In genomic region chr19:55179570-55180484, GRCh38 we compare ENCODE assay signal across 1 cellular context.
A peak's percentile ranks its signal among the peaks of the same experiment; 100 is the strongest.
TF ChIP-seq lines count a peak whose summit lies in the region.

Gene SYT5 (minus strand): TSS chr19:55180289. CDS start chr19:55179041, 1,248 bp downstream.

TF ChIP-seq in HepG2, 621 proteins besides CTCF, POLR2A, EP300 and RAD21 (continued from another document and continues in another):
- TF ChIP-seq, protein P1, sequence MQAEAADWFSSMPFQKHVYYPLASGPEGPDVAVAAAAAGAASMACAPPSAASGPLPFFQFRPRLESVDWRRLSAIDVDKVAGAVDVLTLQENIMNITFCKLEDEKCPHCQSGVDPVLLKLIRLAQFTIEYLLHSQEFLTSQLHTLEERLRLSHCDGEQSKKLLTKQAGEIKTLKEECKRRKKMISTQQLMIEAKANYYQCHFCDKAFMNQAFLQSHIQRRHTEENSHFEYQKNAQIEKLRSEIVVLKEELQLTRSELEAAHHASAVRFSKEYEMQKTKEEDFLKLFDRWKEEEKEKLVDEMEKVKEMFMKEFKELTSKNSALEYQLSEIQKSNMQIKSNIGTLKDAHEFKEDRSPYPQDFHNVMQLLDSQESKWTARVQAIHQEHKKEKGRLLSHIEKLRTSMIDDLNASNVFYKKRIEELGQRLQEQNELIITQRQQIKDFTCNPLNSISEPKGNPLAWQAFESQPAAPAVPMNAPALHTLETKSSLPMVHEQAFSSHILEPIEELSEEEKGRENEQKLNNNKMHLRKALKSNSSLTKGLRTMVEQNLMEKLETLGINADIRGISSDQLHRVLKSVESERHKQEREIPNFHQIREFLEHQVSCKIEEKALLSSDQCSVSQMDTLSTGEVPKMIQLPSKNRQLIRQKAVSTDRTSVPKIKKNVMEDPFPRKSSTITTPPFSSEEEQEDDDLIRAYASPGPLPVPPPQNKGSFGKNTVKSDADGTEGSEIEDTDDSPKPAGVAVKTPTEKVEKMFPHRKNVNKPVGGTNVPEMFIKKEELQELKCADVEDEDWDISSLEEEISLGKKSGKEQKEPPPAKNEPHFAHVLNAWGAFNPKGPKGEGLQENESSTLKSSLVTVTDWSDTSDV (CRISPR knock-in tag; IDR thresholded peaks at IDR 0.05): no peak
- TF ChIP-seq SP1 (IDR thresholded peaks at IDR 0.05) (no peak), SP1 (CRISPR knock-in tag; IDR thresholded peaks at IDR 0.05) (0 out of 2 replicates have a peak, but pooled peaks have one; percentile 28), BCL3 (CRISPR knock-in tag; IDR thresholded peaks at IDR 0.05) (0 out of 2 replicates have a peak, but pooled peaks have one; percentile 49), MXD4 (CRISPR knock-in tag; IDR thresholded peaks at IDR 0.05) (peak; percentile 90; the same call in 1 of the 2 replicates), LCORL (IDR thresholded peaks at IDR 0.05) (no peak), LCORL (CRISPR knock-in tag; IDR thresholded peaks at IDR 0.05) (peak; percentile 66), AHR (CRISPR knock-in tag; IDR thresholded peaks at IDR 0.05) (no peak), ZNF572 (CRISPR knock-in tag; IDR thresholded peaks at IDR 0.05) (no peak), FOXO4 (CRISPR knock-in tag; conservative IDR thresholded peaks at IDR 0.05) (0 out of 2 replicates have a peak, but pooled peaks have one; percentile 78), ZNF430 (CRISPR knock-in tag; IDR thresholded peaks at IDR 0.05) (peak; percentile 28; the same call in 1 of the 2 replicates), GLI4 (CRISPR knock-in tag; IDR thresholded peaks at IDR 0.05; ENCODE audit: borderline replicate concordance) (no peak), TARDBP (CRISPR knock-in tag; IDR thresholded peaks at IDR 0.05) (peak; percentile 24; the same call in 1 of the 2 replicates), ARNTL (CRISPR knock-in tag; IDR thresholded peaks at IDR 0.05) (peak; percentile 21; the same call in 1 of the 2 replicates), ZNF33A (CRISPR knock-in tag; IDR thresholded peaks at IDR 0.05; ENCODE audit: borderline replicate concordance) (no peak), MXD3 (CRISPR knock-in tag; IDR thresholded peaks at IDR 0.05) (peak; percentile 95), GABPB1 (CRISPR knock-in tag; IDR thresholded peaks at IDR 0.05) (peak; percentile 41; the same call in 1 of the 2 replicates), ZFX (CRISPR knock-in tag; IDR thresholded peaks at IDR 0.05; ENCODE audit: low read depth) (no peak), PPARG (CRISPR knock-in tag; conservative IDR thresholded peaks at IDR 0.05) (0 out of 2 replicates have a peak, but pooled peaks have one; percentile 41), BORCS8-MEF2B (CRISPR knock-in tag; IDR thresholded peaks at IDR 0.05) (peak; percentile 63; the same call in 1 of the 2 replicates), ZFYVE20 (CRISPR knock-in tag; IDR thresholded peaks at IDR 0.05; ENCODE audit: borderline replicate concordance, low read depth) (0 out of 2 replicates have a peak, but pooled peaks have one; percentile 32), KLF6 (CRISPR knock-in tag; IDR thresholded peaks at IDR 0.05) (peak; percentile 44; the same call in 1 of the 2 replicates), SAFB2 (CRISPR knock-in tag; IDR thresholded peaks at IDR 0.05; ENCODE audit: borderline replicate concordance, low read depth) (0 out of 2 replicates have a peak, but pooled peaks have one; percentile 35), IKZF5 (CRISPR knock-in tag; IDR thresholded peaks at IDR 0.05) (0 out of 2 replicates have a peak, but pooled peaks have one; percentile 25), SOX13 (IDR thresholded peaks at IDR 0.05) (no peak), SOX13 (CRISPR knock-in tag; conservative IDR thresholded peaks at IDR 0.05 in 1 of 2, IDR thresholded peaks at IDR 0.05 in 1 of 2) (peak in 1 of 2 experiments; percentile 34; a peak in 1 of 4 replicates), AGO1 (IDR thresholded peaks at IDR 0.05; ENCODE audit: low read depth, low read length, poor library complexity, severe bottlenecking) (peak; percentile 77), HNRNPK (IDR thresholded peaks at IDR 0.05; ENCODE audit: low read depth, low read length, poor library complexity, severe bottlenecking) (peak; percentile 16), ZNF441 (CRISPR knock-in tag; IDR thresholded peaks at IDR 0.05; ENCODE audit: borderline replicate concordance) (no peak), CHD2 (IDR thresholded peaks at IDR 0.05; ENCODE audit: low read depth, low read length) (no peak)
- TF ChIP-seq, protein P2, sequence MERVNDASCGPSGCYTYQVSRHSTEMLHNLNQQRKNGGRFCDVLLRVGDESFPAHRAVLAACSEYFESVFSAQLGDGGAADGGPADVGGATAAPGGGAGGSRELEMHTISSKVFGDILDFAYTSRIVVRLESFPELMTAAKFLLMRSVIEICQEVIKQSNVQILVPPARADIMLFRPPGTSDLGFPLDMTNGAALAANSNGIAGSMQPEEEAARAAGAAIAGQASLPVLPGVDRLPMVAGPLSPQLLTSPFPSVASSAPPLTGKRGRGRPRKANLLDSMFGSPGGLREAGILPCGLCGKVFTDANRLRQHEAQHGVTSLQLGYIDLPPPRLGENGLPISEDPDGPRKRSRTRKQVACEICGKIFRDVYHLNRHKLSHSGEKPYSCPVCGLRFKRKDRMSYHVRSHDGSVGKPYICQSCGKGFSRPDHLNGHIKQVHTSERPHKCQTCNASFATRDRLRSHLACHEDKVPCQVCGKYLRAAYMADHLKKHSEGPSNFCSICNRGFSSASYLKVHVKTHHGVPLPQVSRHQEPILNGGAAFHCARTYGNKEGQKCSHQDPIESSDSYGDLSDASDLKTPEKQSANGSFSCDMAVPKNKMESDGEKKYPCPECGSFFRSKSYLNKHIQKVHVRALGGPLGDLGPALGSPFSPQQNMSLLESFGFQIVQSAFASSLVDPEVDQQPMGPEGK (CRISPR knock-in tag; IDR thresholded peaks at IDR 0.05): peak; percentile 34; the same call in 1 of the 2 replicates
- TF ChIP-seq, protein P3, sequence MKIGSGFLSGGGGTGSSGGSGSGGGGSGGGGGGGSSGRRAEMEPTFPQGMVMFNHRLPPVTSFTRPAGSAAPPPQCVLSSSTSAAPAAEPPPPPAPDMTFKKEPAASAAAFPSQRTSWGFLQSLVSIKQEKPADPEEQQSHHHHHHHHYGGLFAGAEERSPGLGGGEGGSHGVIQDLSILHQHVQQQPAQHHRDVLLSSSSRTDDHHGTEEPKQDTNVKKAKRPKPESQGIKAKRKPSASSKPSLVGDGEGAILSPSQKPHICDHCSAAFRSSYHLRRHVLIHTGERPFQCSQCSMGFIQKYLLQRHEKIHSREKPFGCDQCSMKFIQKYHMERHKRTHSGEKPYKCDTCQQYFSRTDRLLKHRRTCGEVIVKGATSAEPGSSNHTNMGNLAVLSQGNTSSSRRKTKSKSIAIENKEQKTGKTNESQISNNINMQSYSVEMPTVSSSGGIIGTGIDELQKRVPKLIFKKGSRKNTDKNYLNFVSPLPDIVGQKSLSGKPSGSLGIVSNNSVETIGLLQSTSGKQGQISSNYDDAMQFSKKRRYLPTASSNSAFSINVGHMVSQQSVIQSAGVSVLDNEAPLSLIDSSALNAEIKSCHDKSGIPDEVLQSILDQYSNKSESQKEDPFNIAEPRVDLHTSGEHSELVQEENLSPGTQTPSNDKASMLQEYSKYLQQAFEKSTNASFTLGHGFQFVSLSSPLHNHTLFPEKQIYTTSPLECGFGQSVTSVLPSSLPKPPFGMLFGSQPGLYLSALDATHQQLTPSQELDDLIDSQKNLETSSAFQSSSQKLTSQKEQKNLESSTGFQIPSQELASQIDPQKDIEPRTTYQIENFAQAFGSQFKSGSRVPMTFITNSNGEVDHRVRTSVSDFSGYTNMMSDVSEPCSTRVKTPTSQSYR (CRISPR knock-in tag; IDR thresholded peaks at IDR 0.05; ENCODE audit: borderline replicate concordance): peak; percentile 31; the same call in 1 of the 2 replicates
- TF ChIP-seq, protein P4, sequence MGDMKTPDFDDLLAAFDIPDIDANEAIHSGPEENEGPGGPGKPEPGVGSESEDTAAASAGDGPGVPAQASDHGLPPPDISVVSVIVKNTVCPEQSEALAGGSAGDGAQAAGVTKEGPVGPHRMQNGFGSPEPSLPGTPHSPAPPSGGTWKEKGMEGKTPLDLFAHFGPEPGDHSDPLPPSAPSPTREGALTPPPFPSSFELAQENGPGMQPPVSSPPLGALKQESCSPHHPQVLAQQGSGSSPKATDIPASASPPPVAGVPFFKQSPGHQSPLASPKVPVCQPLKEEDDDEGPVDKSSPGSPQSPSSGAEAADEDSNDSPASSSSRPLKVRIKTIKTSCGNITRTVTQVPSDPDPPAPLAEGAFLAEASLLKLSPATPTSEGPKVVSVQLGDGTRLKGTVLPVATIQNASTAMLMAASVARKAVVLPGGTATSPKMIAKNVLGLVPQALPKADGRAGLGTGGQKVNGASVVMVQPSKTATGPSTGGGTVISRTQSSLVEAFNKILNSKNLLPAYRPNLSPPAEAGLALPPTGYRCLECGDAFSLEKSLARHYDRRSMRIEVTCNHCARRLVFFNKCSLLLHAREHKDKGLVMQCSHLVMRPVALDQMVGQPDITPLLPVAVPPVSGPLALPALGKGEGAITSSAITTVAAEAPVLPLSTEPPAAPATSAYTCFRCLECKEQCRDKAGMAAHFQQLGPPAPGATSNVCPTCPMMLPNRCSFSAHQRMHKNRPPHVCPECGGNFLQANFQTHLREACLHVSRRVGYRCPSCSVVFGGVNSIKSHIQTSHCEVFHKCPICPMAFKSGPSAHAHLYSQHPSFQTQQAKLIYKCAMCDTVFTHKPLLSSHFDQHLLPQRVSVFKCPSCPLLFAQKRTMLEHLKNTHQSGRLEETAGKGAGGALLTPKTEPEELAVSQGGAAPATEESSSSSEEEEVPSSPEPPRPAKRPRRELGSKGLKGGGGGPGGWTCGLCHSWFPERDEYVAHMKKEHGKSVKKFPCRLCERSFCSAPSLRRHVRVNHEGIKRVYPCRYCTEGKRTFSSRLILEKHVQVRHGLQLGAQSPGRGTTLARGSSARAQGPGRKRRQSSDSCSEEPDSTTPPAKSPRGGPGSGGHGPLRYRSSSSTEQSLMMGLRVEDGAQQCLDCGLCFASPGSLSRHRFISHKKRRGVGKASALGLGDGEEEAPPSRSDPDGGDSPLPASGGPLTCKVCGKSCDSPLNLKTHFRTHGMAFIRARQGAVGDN (CRISPR knock-in tag; IDR thresholded peaks at IDR 0.05): peak; percentile 32; the same call in 1 of the 2 replicates
- TF ChIP-seq, protein P5, sequence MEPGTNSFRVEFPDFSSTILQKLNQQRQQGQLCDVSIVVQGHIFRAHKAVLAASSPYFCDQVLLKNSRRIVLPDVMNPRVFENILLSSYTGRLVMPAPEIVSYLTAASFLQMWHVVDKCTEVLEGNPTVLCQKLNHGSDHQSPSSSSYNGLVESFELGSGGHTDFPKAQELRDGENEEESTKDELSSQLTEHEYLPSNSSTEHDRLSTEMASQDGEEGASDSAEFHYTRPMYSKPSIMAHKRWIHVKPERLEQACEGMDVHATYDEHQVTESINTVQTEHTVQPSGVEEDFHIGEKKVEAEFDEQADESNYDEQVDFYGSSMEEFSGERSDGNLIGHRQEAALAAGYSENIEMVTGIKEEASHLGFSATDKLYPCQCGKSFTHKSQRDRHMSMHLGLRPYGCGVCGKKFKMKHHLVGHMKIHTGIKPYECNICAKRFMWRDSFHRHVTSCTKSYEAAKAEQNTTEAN (CRISPR knock-in tag; conservative IDR thresholded peaks at IDR 0.05): no peak
- TF ChIP-seq, protein P6, sequence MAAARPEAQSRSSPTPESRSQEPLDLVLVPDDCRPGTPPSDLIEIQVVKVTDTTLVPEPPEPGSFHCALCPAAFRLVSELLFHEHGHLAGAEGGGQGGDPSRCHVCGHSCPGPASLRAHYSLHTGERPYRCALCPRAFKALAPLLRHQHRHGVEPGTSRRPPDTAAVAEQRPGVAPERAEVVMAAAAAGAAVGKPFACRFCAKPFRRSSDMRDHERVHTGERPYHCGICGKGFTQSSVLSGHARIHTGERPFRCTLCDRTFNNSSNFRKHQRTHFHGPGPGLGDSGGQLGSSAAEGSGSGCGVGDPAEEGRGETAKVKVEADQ (CRISPR knock-in tag; IDR thresholded peaks at IDR 0.05; ENCODE audit: borderline replicate concordance): peak; percentile 56; the same call in 1 of the 2 replicates
- TF ChIP-seq, protein P7, sequence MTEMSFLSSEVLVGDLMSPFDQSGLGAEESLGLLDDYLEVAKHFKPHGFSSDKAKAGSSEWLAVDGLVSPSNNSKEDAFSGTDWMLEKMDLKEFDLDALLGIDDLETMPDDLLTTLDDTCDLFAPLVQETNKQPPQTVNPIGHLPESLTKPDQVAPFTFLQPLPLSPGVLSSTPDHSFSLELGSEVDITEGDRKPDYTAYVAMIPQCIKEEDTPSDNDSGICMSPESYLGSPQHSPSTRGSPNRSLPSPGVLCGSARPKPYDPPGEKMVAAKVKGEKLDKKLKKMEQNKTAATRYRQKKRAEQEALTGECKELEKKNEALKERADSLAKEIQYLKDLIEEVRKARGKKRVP (CRISPR knock-in tag; IDR thresholded peaks at IDR 0.05): 0 out of 4 replicates have a peak, but pooled peaks of 1 of the 2 experiments have one; percentile 10
